ENCODE assay signal across 22 cellular contexts in genomic region chr9:115057559-115057958, GRCh38.
DNase-seq lines count a peak whose midpoint lies in the region; ATAC-seq and TF ChIP-seq lines count a peak whose summit lies in the region.
"Had no signal": no experiment of that assay in that cellular context is flagged by ENCODE, and none has a peak within 500 bp of the region (broad histone marks: within the 10 kb centered on the region; RNA-seq: fewer than 3 reads in every experiment).

No MANE protein-coding gene starts in this region.

- no peak overlapping the region for H2AK5ac ChIP-seq in IMR-90 (ENCODE audit: low read depth, low read length)
- H2AK5ac ChIP-seq in neuronal stem cell (ENCODE audit: low read depth, low read length): no peak overlapping the region

- H3K36me3 ChIP-seq in IMR-90 (ENCODE audit: control insufficient read depth, insufficient read depth, low read length): peaks cover 37% of the 10 kb centered on the region
- peaks cover 78% of the 10 kb centered on the region for H3K36me3 ChIP-seq in adipocyte (ENCODE audit: control insufficient read depth, insufficient read depth, low read length, severe bottlenecking)
- H3K36me3 ChIP-seq in tibial artery: peaks cover 26 to 30% (median 27%) of the 10 kb centered on the region in 3 donors
- no peaks in the 10 kb centered on the region for H3K36me3 ChIP-seq in ascending aorta
- H3K36me3 ChIP-seq in neuronal stem cell (replicated peaks in 1 of 2; ENCODE audit: control insufficient read depth in 2 of 2, insufficient read depth in 2 of 2, low read length in 2 of 2): peaks cover 0 to 4% of the 10 kb centered on the region in 2 donors
- H3K36me3 ChIP-seq: left ventricle myocardium inferior, pancreas, tibial nerve had no signal

- dilution Hi-C loops in IMR-90 (cut with HindIII; ENCODE audit: low sequenced_read_pairs, unreplicated experiment): no loop called here

- TF ChIP-seq POLR2A in IMR-90 (IDR thresholded peaks at IDR 0.05; ENCODE audit: low read depth, low read length): no peak

- no peaks in the 10 kb centered on the region for H4K20me1 ChIP-seq in IMR-90 (ENCODE audit: insufficient read depth, low read length)

- POLR2A ChIA-PET in IMR-90 (lab: Charles Lee; ENCODE audit: unreplicated experiment): no interaction called here

- H3K4ac ChIP-seq in IMR-90 (ENCODE audit: low read depth, low read length) (no peak overlapping the region), neuronal stem cell (ENCODE audit: low read length) (no peak overlapping the region)

- no peak overlapping the region for H3K18ac ChIP-seq in IMR-90 (ENCODE audit: low read depth, low read length)
- no peak overlapping the region for H3K18ac ChIP-seq in neuronal stem cell (ENCODE audit: low read length)

- H3K14ac ChIP-seq in IMR-90 (replicated peaks; ENCODE audit: low read depth, low read length) (no peak overlapping the region), neuronal stem cell (ENCODE audit: low read length) (no peak overlapping the region)

- CTCF ChIA-PET in IMR-90 (lab: Yijun Ruan, JAX): no interaction called here

- no peaks in the 10 kb centered on the region for H3K27me3 ChIP-seq in IMR-90 (ENCODE audit: control insufficient read depth, insufficient read depth, low read length)
- no peaks in the 10 kb centered on the region for H3K27me3 ChIP-seq in adipocyte (replicated peaks; ENCODE audit: control insufficient read depth, insufficient read depth, low read length)
- H3K27me3 ChIP-seq in tibial artery: no peaks in the 10 kb centered on the region
- H3K27me3 ChIP-seq in ascending aorta: no peaks in the 10 kb centered on the region
- H3K27me3 ChIP-seq in neuronal stem cell (ENCODE audit: control insufficient read depth in 3 of 3, insufficient read depth in 3 of 3, low read depth in 1 of 3, low read length in 3 of 3): no peaks in the 10 kb centered on the region
- H3K27me3 ChIP-seq: pancreas, tibial nerve had no signal

- H2AK9ac ChIP-seq in IMR-90 (replicated peaks; ENCODE audit: low read depth, low read length, poor library complexity): no peak overlapping the region

- H2AFZ ChIP-seq in IMR-90 (replicated peaks; ENCODE audit: low read length, poor library complexity) (no peak overlapping the region), neuronal stem cell (ENCODE audit: low read length) (no peak overlapping the region)

- H3K4me1 ChIP-seq in IMR-90 (ENCODE audit: control insufficient read depth, insufficient read depth, low read length) (peaks cover 14% of the 10 kb centered on the region), adipocyte (ENCODE audit: control insufficient read depth, insufficient read depth, low read length) (peaks cover 26% of the 10 kb centered on the region), tibial artery (peaks cover 0 to 46% (median 18%) of the 10 kb centered on the region in 4 donors), ascending aorta (peaks cover 3 to 20% of the 10 kb centered on the region in 2 donors), neuronal stem cell (ENCODE audit: control insufficient read depth in 2 of 2, insufficient read depth in 1 of 2, low read depth in 1 of 2, low read length in 2 of 2) (no peaks in the 10 kb centered on the region)
- H3K4me1 ChIP-seq: left ventricle myocardium inferior, pancreas had no signal

- H2BK15ac ChIP-seq in IMR-90 (ENCODE audit: low read depth, low read length): no peak overlapping the region
- no peak overlapping the region for H2BK15ac ChIP-seq in neuronal stem cell (ENCODE audit: low read length)

- H4K91ac ChIP-seq in IMR-90 (ENCODE audit: insufficient read depth, low read depth, low read length) (no peak overlapping the region), neuronal stem cell (ENCODE audit: low read depth, low read length, poor library complexity) (no peak overlapping the region)

- peaks cover 15% of the 10 kb centered on the region; the same call in 1 of the 2 replicates for H3K9me1 ChIP-seq in IMR-90 (ENCODE audit: insufficient read depth, low read length)

- H3K79me1 ChIP-seq in IMR-90 (ENCODE audit: low read depth in 1 of 2, low read length in 2 of 2) (peaks cover 0 to 7% of the 10 kb centered on the region in 2 experiments; a peak in 2 of 4 replicates), neuronal stem cell (ENCODE audit: low read depth, low read length) (no peaks in the 10 kb centered on the region)

- TF ChIP-seq RAD21 in IMR-90 (IDR thresholded peaks at IDR 0.05; ENCODE audit: low read length): no peak

- H3K27ac ChIP-seq in IMR-90 (ENCODE audit: insufficient read depth, low read length): no peak overlapping the region
- peak overlapping the region; percentile 15 to 78 for H3K27ac ChIP-seq in tibial artery
- H3K27ac ChIP-seq in ascending aorta: peak overlapping the region in 1 of 2 donors; percentile 28
- no peak overlapping the region for H3K27ac ChIP-seq in neuronal stem cell (replicated peaks; ENCODE audit: low read length)
- H3K27ac ChIP-seq: left ventricle myocardium inferior, pancreas had no signal

- H2BK5ac ChIP-seq in IMR-90 (ENCODE audit: low read depth, low read length, poor library complexity, severe bottlenecking) (no peak overlapping the region), neuronal stem cell (ENCODE audit: low read length) (no peak overlapping the region)

- intact Hi-C loops in IMR-90 (cut with micrococcal nuclease) (no loop called here), tibial artery (cut with DNase I; ENCODE audit: low total_unique reads) (no loop called here), ascending aorta (cut with DNase I) (no loop called here)

- H2BK20ac ChIP-seq in IMR-90 (ENCODE audit: low read depth, low read length): no peak overlapping the region

- ATAC-seq in IMR-90 (ENCODE audit: low read depth) (no peak), HG02642 (IDR thresholded peaks at IDR 0.05; ENCODE audit: poor library complexity, unreplicated experiment) (no peak)
- ATAC-seq: activated CD8-positive, alpha-beta memory T cell treated with anti-CD3 and anti-CD28 coated beads, Interleukin-2, amount 10 ng/mL, durations not matched to agents 7 days and 5 days; activated T-cell treated with anti-CD3 and anti-CD28 coated beads, Interleukin-2, amount 50 U/mL, for 72 hours; natural killer cell treated with Interleukin-12 subunit alpha and Interleukin-12 subunit beta and Interleukin-15 and Interleukin-18, amount 100 ng/mL, for 72 hours; pancreas had no signal

- H3K4me3 ChIP-seq in IMR-90 (ENCODE audit: insufficient read depth, low read depth, low read length) (no peak overlapping the region), adipocyte (ENCODE audit: low read length) (no peak overlapping the region), tibial artery (no peak overlapping the region), ascending aorta (no peak overlapping the region), neuronal stem cell (ENCODE audit: low read length in 2 of 2) (no peak overlapping the region)
- H3K4me3 ChIP-seq: left ventricle myocardium inferior, pancreas, tibial nerve had no signal

- no peak overlapping the region for H3K56ac ChIP-seq in IMR-90 (ENCODE audit: extremely low read depth, insufficient read depth, low read length)

- DNase-seq in IMR-90: peak; percentile 60
- DNase-seq in adipocyte (ENCODE audit: low read depth): peak; percentile 37
- peak; percentile 23 for DNase-seq in glomerular visceral epithelial cell (ENCODE audit: extremely low spot score)
- DNase-seq in tibial artery: no peak
- DNase-seq in ascending aorta (ENCODE audit: low spot score in 2 of 2): no peak
- DNase-seq in neuronal stem cell (ENCODE audit: low spot score): no peak
- DNase-seq: activated CD4-positive, alpha-beta T cell treated with anti-CD3 and anti-CD28 coated beads, Interleukin-2, amount 50 U/mL, for 1 hour; activated CD8-positive, alpha-beta memory T cell treated with anti-CD3 and anti-CD28 coated beads, Interleukin-2, amount 10 ng/mL, durations not matched to agents 7 days and 5 days; activated naive CD4-positive, alpha-beta T cell treated with Interleukin-2 at 50 U/mL for 16 hours; activated T-cell treated with anti-CD3 and anti-CD28 coated beads, Interleukin-2, amount 50 U/mL, for 72 hours; CD4-positive, CD25-positive, alpha-beta regulatory T cell; foreskin fibroblast; KG1; left ventricle myocardium inferior; midbrain; NCI-H1694; NCI-H2171 treated with DMSO at 0.1 percent for 48 hours; NCI-H748 treated with DMSO at 0.1 percent for 48 hours; pancreas had no signal

- no peak overlapping the region for H3K9ac ChIP-seq in IMR-90 (ENCODE audit: low read depth, low read length)
- peak overlapping the region; percentile 36 for H3K9ac ChIP-seq in adipocyte (ENCODE audit: low read length)
- H3K9ac ChIP-seq in neuronal stem cell (ENCODE audit: low read depth, low read length, poor library complexity): no peak overlapping the region

- H2BK120ac ChIP-seq in IMR-90 (ENCODE audit: low read depth, low read length) (no peak overlapping the region), neuronal stem cell (ENCODE audit: low read depth, low read length) (no peak overlapping the region)

- TF ChIP-seq CTCF in IMR-90 (conservative IDR thresholded peaks at IDR 0.05; ENCODE audit: low read depth, low read length): no peak
- no peak for TF ChIP-seq CTCF in tibial artery (IDR thresholded peaks at IDR 0.05)
- no peak for TF ChIP-seq CTCF in ascending aorta (IDR thresholded peaks at IDR 0.05)

- no peak overlapping the region for H4K8ac ChIP-seq in IMR-90 (ENCODE audit: low read depth in 2 of 2, low read length in 2 of 2)
- H4K8ac ChIP-seq in neuronal stem cell (ENCODE audit: low read depth, low read length): no peak overlapping the region

- no peak overlapping the region for H3K23ac ChIP-seq in IMR-90 (ENCODE audit: low read depth, low read length)
- H3K23ac ChIP-seq in neuronal stem cell (ENCODE audit: low read depth, low read length, poor library complexity): no peak overlapping the region

- H4K5ac ChIP-seq in IMR-90 (ENCODE audit: low read depth, low read length): no peak overlapping the region

- H3K9me3 ChIP-seq in IMR-90 (ENCODE audit: control insufficient read depth, insufficient read depth, low read length) (no peaks in the 10 kb centered on the region), adipocyte (ENCODE audit: control insufficient read depth, low read length) (no peaks in the 10 kb centered on the region), tibial artery (no peaks in the 10 kb centered on the region), ascending aorta (no peaks in the 10 kb centered on the region), neuronal stem cell (replicated peaks in 1 of 2; ENCODE audit: control insufficient read depth in 2 of 2, insufficient read depth in 1 of 2, low read depth in 1 of 2, low read length in 2 of 2) (no peaks in the 10 kb centered on the region)
- H3K9me3 ChIP-seq: left ventricle myocardium inferior, pancreas, tibial nerve had no signal

- BruUV-seq in IMR-90 (replicated peaks; lab: Mats Ljungman, UMichigan): no TSS peak

- H3K4me2 ChIP-seq in IMR-90 (ENCODE audit: low read depth, low read length) (no peak overlapping the region), neuronal stem cell (ENCODE audit: insufficient read depth, low read length, poor library complexity, severe bottlenecking) (no peak overlapping the region)

- H2BK12ac ChIP-seq in neuronal stem cell (ENCODE audit: low read length): no peak overlapping the region

- in situ Hi-C loops in IMR-90 (cut with MboI; ENCODE audit: low sequenced_read_pairs): no loop called here

TF ChIP-seq in IMR-90, 13 proteins besides CTCF, POLR2A, EP300 and RAD21:
- TF ChIP-seq MAZ (IDR thresholded peaks at IDR 0.05; ENCODE audit: borderline replicate concordance, low read depth, low read length) (no peak), CHD1 (IDR thresholded peaks at IDR 0.05; ENCODE audit: low read depth, low read length) (no peak)

Comparison
In these comparisons a context has a peak if more than half of its experiments do, and no peak if none do; other contexts are left out.
1. DNase-seq: peak in IMR-90 (single experiment), adipocyte (single experiment) and glomerular visceral epithelial cell (single experiment); none in tibial artery (0 of 2), ascending aorta (0 of 2) and neuronal stem cell (single experiment).
2. H3K27ac ChIP-seq: peak in tibial artery (2 of 2); none in IMR-90 (single experiment) and neuronal stem cell (single experiment).